Comparison of ENCODE assay signal across 10 cellular contexts in genomic region chr4:4673070-4673469, GRCh38.
DNase-seq lines count a peak whose midpoint lies in the region; ATAC-seq and TF ChIP-seq lines count a peak whose summit lies in the region.
"Had no signal": no experiment of that assay in that cellular context is flagged by ENCODE, and none has a peak within 500 bp of the region (broad histone marks: within the 10 kb centered on the region; RNA-seq: fewer than 3 reads in every experiment).

No MANE protein-coding gene starts in this region.

- peaks cover 5% of the 10 kb centered on the region for H3K36me3 Mint-ChIP-seq in effector memory CD8-positive, alpha-beta T cell (ENCODE audit: insufficient read depth)

- H3K27me3 ChIP-seq in trophoblast cell (ENCODE audit: insufficient read depth, low read length) = no peaks in the 10 kb centered on the region
- H3K27me3 ChIP-seq in tibial artery = no peaks in the 10 kb centered on the region

- H3K27ac Mint-ChIP-seq in effector memory CD8-positive, alpha-beta T cell = no peak overlapping the region
- H3K27ac Mint-ChIP-seq: nephron had no signal

- H3K4me2 ChIP-seq in trophoblast cell (ENCODE audit: low read length) = no peak overlapping the region

- H3K4me3 ChIP-seq in trophoblast cell (ENCODE audit: low read depth, low read length) (peak overlapping the region; percentile 61), tibial artery (no peak overlapping the region)

- no peak overlapping the region for H3K9ac ChIP-seq in trophoblast cell (ENCODE audit: low read length)

- H3K27ac ChIP-seq in trophoblast cell (ENCODE audit: low read depth, low read length) (no peak overlapping the region), tibial artery (no peak overlapping the region)

- no peaks in the 10 kb centered on the region for H3K79me2 ChIP-seq in trophoblast cell (ENCODE audit: control insufficient read depth, insufficient read depth, low read length, poor library complexity)

- no peaks in the 10 kb centered on the region for H3K27me3 Mint-ChIP-seq in effector memory CD8-positive, alpha-beta T cell

- H3K4me1 Mint-ChIP-seq in effector memory CD8-positive, alpha-beta T cell (ENCODE audit: low read depth in 2 of 2) = peaks cover 0 to 3% of the 10 kb centered on the region in 2 donors

- no peak for ATAC-seq in effector memory CD8-positive, alpha-beta T cell (replicated peaks)

- no peak overlapping the region for H2BK5ac ChIP-seq in trophoblast cell (ENCODE audit: low read depth, low read length, poor library complexity)

- H4K8ac ChIP-seq in trophoblast cell (ENCODE audit: low read depth, low read length) = no peak overlapping the region

- no peak overlapping the region for H3K14ac ChIP-seq in trophoblast cell (ENCODE audit: low read length)

- no peak overlapping the region for H2BK12ac ChIP-seq in trophoblast cell (ENCODE audit: low read length)

- H2BK120ac ChIP-seq in trophoblast cell (ENCODE audit: insufficient read depth, low read length, poor library complexity) = no peak overlapping the region

- H4K91ac ChIP-seq in trophoblast cell (ENCODE audit: low read depth, low read length) = no peak overlapping the region

- peaks cover 21 to 25% of the 10 kb centered on the region in 2 experiments for H3K4me1 ChIP-seq in trophoblast cell (ENCODE audit: control insufficient read depth in 1 of 2, insufficient read depth in 2 of 2, low read length in 2 of 2)
- peaks cover 0 to 6% (median 2%) of the 10 kb centered on the region in 4 donors for H3K4me1 ChIP-seq in tibial artery

- WGBS in trophoblast cell (ENCODE audit: extremely low coverage, insufficient coverage, insufficient read length) = no CpG with 5 or more reads among the region's 19 CpGs

- no peak overlapping the region for H3K4ac ChIP-seq in trophoblast cell (ENCODE audit: low read depth, low read length)

- no peak overlapping the region for H2AK5ac ChIP-seq in trophoblast cell (ENCODE audit: low read length)

- DNase-seq in NCI-H146 (lab: John Stamatoyannopoulos, UW) (peak; percentile 2), NCI-H146 treated with DMSO at 0.1 percent for 48 hours (lab: John Stamatoyannopoulos, UW; ENCODE audit: unreplicated experiment) (no peak), NCI-H226 (peak; percentile 61), dermis blood vessel endothelial cell (peak; percentile 35), trophoblast cell (peak; percentile 20 to 32), ureter (ENCODE audit: low spot score) (no peak), tibial artery (no peak)
- DNase-seq in effector memory CD8-positive, alpha-beta T cell = no peak
- DNase-seq: NCI-H1436 treated with DMSO at 0.1 percent for 48 hours had no signal

- H3K4me3 Mint-ChIP-seq in effector memory CD8-positive, alpha-beta T cell = no peak overlapping the region
- H3K4me3 Mint-ChIP-seq: nephron had no signal

- no peak overlapping the region for H2AFZ ChIP-seq in trophoblast cell (ENCODE audit: insufficient read depth, low read length, poor library complexity)

- H3K9me3 ChIP-seq in trophoblast cell (ENCODE audit: insufficient read depth, low read depth, low read length) = peaks cover 3% of the 10 kb centered on the region
- no peaks in the 10 kb centered on the region for H3K9me3 ChIP-seq in tibial artery

- H3K79me1 ChIP-seq in trophoblast cell (ENCODE audit: low read length) = peaks cover 8% of the 10 kb centered on the region

- TF ChIP-seq CTCF in tibial artery (IDR thresholded peaks at IDR 0.05) = no peak

- intact Hi-C loops in tibial artery (cut with DNase I; ENCODE audit: low total_unique reads) = no loop called here

- H3K18ac ChIP-seq in trophoblast cell (ENCODE audit: low read length) = no peak overlapping the region

- peak overlapping the region; percentile 29 for H3K23ac ChIP-seq in trophoblast cell (ENCODE audit: low read length)

- H3K36me3 ChIP-seq in trophoblast cell (ENCODE audit: control insufficient read depth in 1 of 2, insufficient read depth in 2 of 2, low read length in 2 of 2) (no peaks in the 10 kb centered on the region), tibial artery (no peaks in the 10 kb centered on the region)

- H3K9me3 Mint-ChIP-seq in effector memory CD8-positive, alpha-beta T cell = no peaks in the 10 kb centered on the region
- H3K9me3 Mint-ChIP-seq: nephron had no signal

- no peak overlapping the region for H4K12ac ChIP-seq in trophoblast cell (ENCODE audit: low read depth, low read length)

Comparison
In these comparisons a context has a peak if more than half of its experiments do, and no peak if none do; other contexts are left out.
1. DNase-seq: peak in NCI-H146 (single experiment), NCI-H226 (single experiment), dermis blood vessel endothelial cell (single experiment) and trophoblast cell (2 of 2); none in NCI-H146 treated with DMSO at 0.1 percent for 48 hours (single experiment), ureter (single experiment), tibial artery (0 of 2) and effector memory CD8-positive, alpha-beta T cell (0 of 3).